Comparison of ENCODE assay signal across 1 cellular context in the genomic region with DNA sequence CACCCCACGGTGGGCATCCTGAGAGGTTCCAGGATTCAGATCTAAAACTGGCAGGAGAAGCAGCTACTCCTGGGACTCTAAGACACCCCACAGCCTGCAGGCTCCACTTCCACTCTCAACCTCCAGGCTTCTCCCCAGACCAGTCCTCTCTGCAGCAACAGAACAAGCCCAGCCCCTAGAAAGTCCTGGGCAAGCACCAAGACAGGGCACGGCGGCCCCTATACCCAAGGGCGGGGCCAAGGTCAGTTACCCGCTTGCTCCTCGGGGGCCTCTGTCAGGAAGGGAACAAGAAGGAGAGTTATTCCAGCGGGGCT.
A peak's percentile ranks its signal among the peaks of the same experiment; 100 is the strongest.
TF ChIP-seq lines count a peak whose summit lies in the region.

No MANE protein-coding gene starts in this region.

TF ChIP-seq in K562, 482 proteins besides CTCF, POLR2A, EP300 and RAD21:
- TF ChIP-seq HNRNPLL (IDR thresholded peaks at IDR 0.05; ENCODE audit: low read depth, low read length, poor library complexity, severe bottlenecking) = peak; percentile 4
- TF ChIP-seq NR1H2 (CRISPR knock-in tag; IDR thresholded peaks at IDR 0.05) = no peak
- no peak for TF ChIP-seq ZFP36 (IDR thresholded peaks at IDR 0.05; ENCODE audit: low read depth, low read length, partially characterized antibody)
